In genomic region chr7:95246935-95247370, GRCh38 we compare ENCODE assay signal across 8 cellular contexts.
DNase-seq lines count a peak whose midpoint lies in the region; ATAC-seq and TF ChIP-seq lines count a peak whose summit lies in the region.

No MANE protein-coding gene starts in this region.

- intact Hi-C loops in activated T-helper 1 cell treated with anti-CD3 and anti-CD28 coated beads, Interleukin-12 subunit alpha, Interleukin-12 subunit beta, Interleukin-2, Interleukin-4 antibody, amounts not matched to agents 30 ng/mL and 10 ng/mL and 1 ng/mL, durations not matched to agents 14 hours and 24 hours and 36 hours (cut with micrococcal nuclease): loop anchor here (2.0 to 10.0 kb wide), 2 partner anchors 228 to 798 kb away; no protein-coding TSS in a partner anchor

- H3K9me3 ChIP-seq in endodermal cell (ENCODE audit: control insufficient read depth, low read length): no peaks in the 10 kb centered on the region
- H3K9me3 ChIP-seq in lung (ENCODE audit: control insufficient read depth in 2 of 2, insufficient read depth in 1 of 2, low read length in 1 of 2): no peaks in the 10 kb centered on the region
- no peaks in the 10 kb centered on the region for H3K9me3 ChIP-seq in upper lobe of left lung

- H3K27ac ChIP-seq in RWPE1: no peak overlapping the region
- H3K27ac ChIP-seq in endodermal cell (ENCODE audit: low read depth, low read length): no peak overlapping the region
- no peak overlapping the region for H3K27ac ChIP-seq in lung (ENCODE audit: low read depth in 1 of 2, low read length in 1 of 2)
- no peak overlapping the region for H3K27ac ChIP-seq in upper lobe of left lung

- H3K4me1 Mint-ChIP-seq in endodermal cell: peaks cover 13% of the 10 kb centered on the region
- no peaks in the 10 kb centered on the region for H3K4me1 Mint-ChIP-seq in activated T-helper 1 cell treated with anti-CD3 and anti-CD28 coated beads, Interleukin-12 subunit alpha, Interleukin-12 subunit beta, Interleukin-2, Interleukin-4 antibody, amounts not matched to agents 30 ng/mL and 10 ng/mL and 1 ng/mL, durations not matched to agents 14 hours and 24 hours and 36 hours (ENCODE audit: low read depth)

- no peaks in the 10 kb centered on the region for H3K27me3 Mint-ChIP-seq in endodermal cell (ENCODE audit: insufficient read depth)
- no peaks in the 10 kb centered on the region for H3K27me3 Mint-ChIP-seq in activated T-helper 1 cell treated with anti-CD3 and anti-CD28 coated beads, Interleukin-12 subunit alpha, Interleukin-12 subunit beta, Interleukin-2, Interleukin-4 antibody, amounts not matched to agents 30 ng/mL and 10 ng/mL and 1 ng/mL, durations not matched to agents 14 hours and 24 hours and 36 hours (ENCODE audit: insufficient read depth)

- H3K4me3 ChIP-seq in endodermal cell (ENCODE audit: low read length): no peak overlapping the region
- no peak overlapping the region for H3K4me3 ChIP-seq in lung
- H3K4me3 ChIP-seq in upper lobe of left lung: no peak overlapping the region

- POLR2A ChIA-PET in RWPE1 (lab: Yijun Ruan, JAX; ENCODE audit: low non-redundant PET): interaction anchor here (0.5 kb wide), 1 partner anchor 947 kb away, joined by 3 read pairs; no protein-coding TSS in a partner anchor

- 8 to 10% methylated on average over 4 to 5 of the region's 5 CpGs for WGBS in endodermal cell (ENCODE audit: insufficient coverage in 1 of 2, insufficient read length in 1 of 2), 2 experiments
- 8 to 9% methylated on average over 5 of the region's 5 CpGs for WGBS in lung, 2 donors
- 4 to 7% methylated on average over 5 of the region's 5 CpGs for WGBS in upper lobe of left lung, 2 donors

- H3K4me3 Mint-ChIP-seq in endodermal cell: peak overlapping the region; percentile 29
- H3K4me3 Mint-ChIP-seq in activated T-helper 1 cell treated with anti-CD3 and anti-CD28 coated beads, Interleukin-12 subunit alpha, Interleukin-12 subunit beta, Interleukin-2, Interleukin-4 antibody, amounts not matched to agents 30 ng/mL and 10 ng/mL and 1 ng/mL, durations not matched to agents 14 hours and 24 hours and 36 hours: no peak overlapping the region

- no peaks in the 10 kb centered on the region for H3K9me3 Mint-ChIP-seq in endodermal cell
- H3K9me3 Mint-ChIP-seq in activated T-helper 1 cell treated with anti-CD3 and anti-CD28 coated beads, Interleukin-12 subunit alpha, Interleukin-12 subunit beta, Interleukin-2, Interleukin-4 antibody, amounts not matched to agents 30 ng/mL and 10 ng/mL and 1 ng/mL, durations not matched to agents 14 hours and 24 hours and 36 hours: no peaks in the 10 kb centered on the region

- CTCF ChIA-PET in RWPE1 (lab: Yijun Ruan, JAX): interaction anchor here (0.5 to 1.4 kb wide), 8 partner anchors 19 to 963 kb away, joined by 3 to 13 read pairs (median 4); no protein-coding TSS in a partner anchor

- no peak overlapping the region for H3K9ac ChIP-seq in endodermal cell (ENCODE audit: extremely low read depth, low read length, poor library complexity, severe bottlenecking)

- peaks cover 5% of the 10 kb centered on the region for H3K36me3 Mint-ChIP-seq in endodermal cell (ENCODE audit: low read depth)
- H3K36me3 Mint-ChIP-seq in activated T-helper 1 cell treated with anti-CD3 and anti-CD28 coated beads, Interleukin-12 subunit alpha, Interleukin-12 subunit beta, Interleukin-2, Interleukin-4 antibody, amounts not matched to agents 30 ng/mL and 10 ng/mL and 1 ng/mL, durations not matched to agents 14 hours and 24 hours and 36 hours (ENCODE audit: low read depth): no peaks in the 10 kb centered on the region

- TF ChIP-seq EP300 in upper lobe of left lung (IDR thresholded peaks at IDR 0.05): no peak

- peak; percentile 54 for ATAC-seq in GM21381 (IDR thresholded peaks at IDR 0.05; ENCODE audit: unreplicated experiment)
- peak; percentile 83 for ATAC-seq in lung (ENCODE audit: insufficient read depth, low FRiP score)
- peak in 1 of 2 donors; percentile 90 for ATAC-seq in upper lobe of left lung (ENCODE audit: low FRiP score in 2 of 2)

- H3K36me3 ChIP-seq in endodermal cell (ENCODE audit: control insufficient read depth, insufficient read depth, low read length) (peaks cover 5% of the 10 kb centered on the region), lung (ENCODE audit: control insufficient read depth in 2 of 2, insufficient read depth in 2 of 2, low read length in 2 of 2) (peaks cover 2 to 3% of the 10 kb centered on the region in 2 donors), upper lobe of left lung (no peaks in the 10 kb centered on the region)

- TF ChIP-seq POLR2A in upper lobe of left lung (IDR thresholded peaks at IDR 0.05): no peak

- H3K27me3 ChIP-seq in endodermal cell (ENCODE audit: control insufficient read depth, insufficient read depth, low read length, poor library complexity, severe bottlenecking) (no peaks in the 10 kb centered on the region), lung (ENCODE audit: control insufficient read depth, insufficient read depth) (no peaks in the 10 kb centered on the region), upper lobe of left lung (no peaks in the 10 kb centered on the region)

- DNase-seq in DMS53 (lab: John Stamatoyannopoulos, UW) (peak; percentile 94), NAMALWA (ENCODE audit: low spot score) (peak; percentile 82), RWPE1 (ENCODE audit: low spot score) (peak; percentile 34), endodermal cell (peak; percentile 81), lung (ENCODE audit: low spot score) (peak; percentile 46), upper lobe of left lung (peak in 1 of 2 donors; percentile 40)
- no peak for DNase-seq in activated T-helper 1 cell treated with anti-CD3 and anti-CD28 coated beads, Interleukin-12 subunit alpha, Interleukin-12 subunit beta, Interleukin-2, Interleukin-4 antibody, amounts not matched to agents 30 ng/mL and 10 ng/mL and 1 ng/mL, durations not matched to agents 14 hours and 24 hours and 36 hours (ENCODE audit: low spot score)

- TF ChIP-seq CTCF in RWPE1 (conservative IDR thresholded peaks at IDR 0.05; ENCODE audit: low read depth) (peak; percentile 55), endodermal cell (conservative IDR thresholded peaks at IDR 0.05) (peak; percentile 86), lung (IDR thresholded peaks at IDR 0.05; ENCODE audit: control extremely low read depth, extremely low read depth) (peak; percentile 64), upper lobe of left lung (IDR thresholded peaks at IDR 0.05) (peak; percentile 42 to 75 (median 55))

- H3K4me1 ChIP-seq in endodermal cell (ENCODE audit: control insufficient read depth, insufficient read depth, low read length): no peaks in the 10 kb centered on the region
- no peaks in the 10 kb centered on the region for H3K4me1 ChIP-seq in lung (ENCODE audit: control insufficient read depth in 2 of 2, insufficient read depth in 2 of 2, low read length in 2 of 2)
- H3K4me1 ChIP-seq in upper lobe of left lung: peaks cover 0 to 4% (median 0%) of the 10 kb centered on the region in 4 donors

- no peak overlapping the region for H3K27ac Mint-ChIP-seq in endodermal cell
- H3K27ac Mint-ChIP-seq in activated T-helper 1 cell treated with anti-CD3 and anti-CD28 coated beads, Interleukin-12 subunit alpha, Interleukin-12 subunit beta, Interleukin-2, Interleukin-4 antibody, amounts not matched to agents 30 ng/mL and 10 ng/mL and 1 ng/mL, durations not matched to agents 14 hours and 24 hours and 36 hours: no peak overlapping the region
